21 cellular contexts compared by ENCODE assay signal in genomic region chr3:143183668-143183970, GRCh38.
"Had no signal": no experiment of that assay in that cellular context is flagged by ENCODE, and none has a peak within 500 bp of the region (broad histone marks: within the 10 kb centered on the region; RNA-seq: fewer than 3 reads in every experiment).

No MANE protein-coding gene starts in this region.

- H3K4me3 Mint-ChIP-seq: activated B cell treated with CpG ODN at 0.5 μM for 24 hours; activated CD4-positive, alpha-beta memory T cell treated with anti-CD3 and anti-CD28 coated beads for 36 hours; T-helper 1 cell treated with Interleukin-12 subunit alpha and Interleukin-12 subunit beta and Interleukin-4 antibody, amounts not matched to agents 30 μg/mL and 1 μg/mL, for 36 hours had no signal

- H3K36me3 Mint-ChIP-seq: activated CD4-positive, alpha-beta memory T cell treated with anti-CD3 and anti-CD28 coated beads for 36 hours had no signal

- H3K27me3 ChIP-seq: left lung, thyroid gland, upper lobe of right lung had no signal

- H3K27ac ChIP-seq: left lung, thyroid gland, upper lobe of right lung had no signal

- H3K27me3 Mint-ChIP-seq: activated B cell treated with CpG ODN at 0.5 μM for 24 hours; activated CD4-positive, alpha-beta memory T cell treated with anti-CD3 and anti-CD28 coated beads for 36 hours; naive thymus-derived CD8-positive, alpha-beta T cell; progenitor cell of endocrine pancreas had no signal

- ATAC-seq: activated naive CD4-positive, alpha-beta T cell treated with anti-CD3 and anti-CD28 coated beads, Interleukin-2, amount 50 U/mL, for 72 hours; activated T-cell treated with anti-CD3 and anti-CD28 coated beads, Interleukin-2, amount 50 U/mL, for 72 hours; left lung; naive thymus-derived CD8-positive, alpha-beta T cell; upper lobe of right lung had no signal

- H3K27ac Mint-ChIP-seq: activated B cell treated with CpG ODN at 0.5 μM for 24 hours; activated CD4-positive, alpha-beta memory T cell treated with anti-CD3 and anti-CD28 coated beads for 36 hours; activated naive CD4-positive, alpha-beta T cell treated with anti-CD3 and anti-CD28 coated beads, Interleukin-2, amount 50 U/mL, for 72 hours; activated T-cell treated with anti-CD3 and anti-CD28 coated beads, Interleukin-2, amount 50 U/mL, for 72 hours; progenitor cell of endocrine pancreas; T-helper 1 cell treated with Interleukin-12 subunit alpha and Interleukin-12 subunit beta and Interleukin-4 antibody, amounts not matched to agents 30 μg/mL and 1 μg/mL, for 36 hours had no signal

- H3K9me3 ChIP-seq: thyroid gland, upper lobe of right lung had no signal

- H3K4me3 ChIP-seq: left lung, lung, thyroid gland, upper lobe of right lung had no signal

- H3K36me3 ChIP-seq: left lung, thyroid gland, upper lobe of right lung had no signal

- H3K4me1 ChIP-seq: left lung, thyroid gland, upper lobe of right lung had no signal

- DNase-seq: activated B cell treated with CpG ODN at 0.5 μM for 24 hours; activated CD4-positive, alpha-beta memory T cell treated with anti-CD3 and anti-CD28 coated beads for 36 hours; activated CD4-positive, alpha-beta T cell treated with anti-CD3 and anti-CD28 coated beads for 48 hours; activated gamma-delta T cell; activated T-cell treated with anti-CD3 and anti-CD28 coated beads, Interleukin-2, amount 50 U/mL, for 72 hours; central memory CD4-positive, alpha-beta T cell; dermis blood vessel endothelial cell; effector CD8-positive, alpha-beta T cell; foreskin melanocyte; kidney glomerular epithelial cell; left lung; naive thymus-derived CD8-positive, alpha-beta T cell; retina; stimulated activated CD4-positive, alpha-beta T cell treated with anti-CD3 and anti-CD28 coated beads, Interleukin-4, amount 100 ng/mL, for 1 hour; T1000; thyroid gland; upper lobe of right lung had no signal
